In genomic region chr6:52537001-52537753, GRCh38 we compare ENCODE assay signal across 1 cellular context.
TF ChIP-seq lines count a peak whose summit lies in the region.

No MANE protein-coding gene starts in this region.

TF ChIP-seq in WTC11, 78 proteins besides CTCF, POLR2A, EP300 and RAD21 (continued from another document):
- TF ChIP-seq NFE2L1 (CRISPR knock-in tag; IDR thresholded peaks at IDR 0.05) (no peak), ATF6 (CRISPR knock-in tag; IDR thresholded peaks at IDR 0.05) (no peak)
